Comparison of ENCODE assay signal across 8 cellular contexts in genomic region chr13:52449323-52450011, GRCh38. TPM values are rescaled to one million over a fixed set of nuclear protein-coding genes. Genes with fewer than 3 reads are reported as not detected.
DNase-seq lines count a peak whose midpoint lies in the region; ATAC-seq, FAIRE-seq and TF ChIP-seq lines count a peak whose summit lies in the region.

No MANE protein-coding gene starts in this region.

- no peaks in the 10 kb centered on the region for H3K27me3 ChIP-seq in endothelial cell of umbilical vein (ENCODE audit: control insufficient read depth in 2 of 2, insufficient read depth in 2 of 2, low read length in 2 of 2)
- H3K27me3 ChIP-seq in neutrophil: no peaks in the 10 kb centered on the region

- FAIRE-seq in endothelial cell of umbilical vein (lab: Jason Lieb, UNC): no peak

- H3K36me3 ChIP-seq in OCI-LY7 (ENCODE audit: insufficient read depth, low read length) (no peaks in the 10 kb centered on the region), endothelial cell of umbilical vein (ENCODE audit: control insufficient read depth in 2 of 2, extremely low read depth in 1 of 2, insufficient read depth in 2 of 2, low read length in 2 of 2) (peaks cover 0 to 5% of the 10 kb centered on the region in 2 experiments), neutrophil (no peaks in the 10 kb centered on the region)

- H3K9me3 ChIP-seq in OCI-LY7 (ENCODE audit: low read length) (no peaks in the 10 kb centered on the region), endothelial cell of umbilical vein (replicated peaks; ENCODE audit: control insufficient read depth, insufficient read depth, low read length) (no peaks in the 10 kb centered on the region), neutrophil (no peaks in the 10 kb centered on the region)

- peaks cover 21% of the 10 kb centered on the region; the same call in 1 of the 2 replicates for H3K79me2 ChIP-seq in OCI-LY7 (ENCODE audit: insufficient read depth, low read depth, low read length)
- peaks cover 42% of the 10 kb centered on the region for H3K79me2 ChIP-seq in endothelial cell of umbilical vein (ENCODE audit: control insufficient read depth, insufficient read depth, low read length)

- H2AFZ ChIP-seq in OCI-LY7 (ENCODE audit: low read length): peak overlapping the region; percentile 45
- H2AFZ ChIP-seq in endothelial cell of umbilical vein (ENCODE audit: low read depth, low read length): peak overlapping the region; percentile 78

- H3K4me1 ChIP-seq in OCI-LY7 (ENCODE audit: insufficient read depth, low read length, poor library complexity, severe bottlenecking): peaks cover 28% of the 10 kb centered on the region
- peaks cover 26% of the 10 kb centered on the region for H3K4me1 ChIP-seq in endothelial cell of umbilical vein (ENCODE audit: control insufficient read depth, extremely low read depth, insufficient read depth, low read length)
- peaks cover 26 to 30% of the 10 kb centered on the region in 2 experiments for H3K4me1 ChIP-seq in neutrophil (ENCODE audit: control insufficient read depth in 1 of 2, insufficient read depth in 1 of 2, low read depth in 1 of 2, low read length in 1 of 2)

- dilution Hi-C loops in endothelial cell of umbilical vein (cut with MboI; ENCODE audit: extremely low pct_ligation_motif_present, low sequenced_read_pairs): no loop called here

- intact Hi-C loops in OCI-LY7 (cut with micrococcal nuclease; ENCODE audit: unreplicated experiment): loop anchor here (1.0 to 10.0 kb wide), 5 partner anchors 106 to 997 kb away; partner anchors contain the start of genes INTS6 and NEK3
- intact Hi-C loops in endothelial cell of umbilical vein (cut with micrococcal nuclease): loop anchor here (1.0 to 10.0 kb wide), 10 partner anchors 11 to 645 kb away; partner anchors contain the start of genes DHRS12 and NEK3

- H4K20me1 ChIP-seq in OCI-LY7 (ENCODE audit: insufficient read depth, low read length): 0 out of 2 replicates have a peak, but pooled peaks cover 5% of the 10 kb centered on the region
- no peaks in the 10 kb centered on the region for H4K20me1 ChIP-seq in endothelial cell of umbilical vein (replicated peaks; ENCODE audit: control insufficient read depth, extremely low read depth, insufficient read depth, low read length)

- H3K9me2 ChIP-seq in OCI-LY7 (ENCODE audit: insufficient read depth, low read length): no peaks in the 10 kb centered on the region

- peak overlapping the region; percentile 75 for H3K4me3 ChIP-seq in OCI-LY7 (ENCODE audit: low read depth, low read length, poor library complexity, severe bottlenecking)
- peak overlapping the region; percentile 74 to 99 (median 98) for H3K4me3 ChIP-seq in endothelial cell of umbilical vein (replicated peaks in 1 of 3; ENCODE audit: insufficient read depth in 1 of 3, low read depth in 1 of 3, low read length in 3 of 3)
- peak overlapping the region; percentile 79 to 90 for H3K4me3 ChIP-seq in neutrophil (ENCODE audit: low read depth in 1 of 2, low read length in 1 of 2)

- TF ChIP-seq POLR2A in endothelial cell of umbilical vein (IDR thresholded peaks at IDR 0.05; ENCODE audit: low read depth, low read length): no peak

- H3K9ac ChIP-seq in endothelial cell of umbilical vein (replicated peaks; ENCODE audit: extremely low read depth, insufficient read depth, low read length): peak overlapping the region; percentile 99

- no peaks in the 10 kb centered on the region for H3K9me1 ChIP-seq in endothelial cell of umbilical vein (replicated peaks; ENCODE audit: control insufficient read depth, extremely low read depth, insufficient read depth, low read length)

- peak overlapping the region; percentile 93 for H3K4me2 ChIP-seq in OCI-LY7 (ENCODE audit: low read length)
- peak overlapping the region; percentile 99 for H3K4me2 ChIP-seq in endothelial cell of umbilical vein (ENCODE audit: insufficient read depth, low read length)

- DNase-seq in NCI-H146 treated with DMSO at 0.1 percent for 48 hours (lab: John Stamatoyannopoulos, UW; ENCODE audit: unreplicated experiment) (peak; percentile 72), NCI-H146 (lab: John Stamatoyannopoulos, UW) (no peak), OCI-LY7 (ENCODE audit: low spot score) (peak; percentile 14), endothelial cell of umbilical vein (ENCODE audit: low read depth, low spot score) (peak; percentile 56)
- DNase-seq in activated CD8-positive, alpha-beta memory T cell treated with anti-CD3 and anti-CD28 coated beads, Interleukin-2, amount 50 U/mL, for 4 hours: no peak
- DNase-seq in activated effector memory CD4-positive, alpha-beta T cell treated with anti-CD3 and anti-CD28 coated beads, Interleukin-2, amount 50 U/mL, for 16 hours: no peak

- H3K27ac ChIP-seq in OCI-LY7 (ENCODE audit: low read depth, low read length, poor library complexity, severe bottlenecking) (no peak overlapping the region), endothelial cell of umbilical vein (ENCODE audit: insufficient read depth, low read depth, low read length) (peak overlapping the region; percentile 94), neutrophil (peak overlapping the region; percentile 90)

- CTCF ChIA-PET in OCI-LY7 (lab: Charles Lee; ENCODE audit: unreplicated experiment) (no interaction called here), endothelial cell of umbilical vein (lab: Charles Lee) (interaction anchor here (0.9 to 5.4 kb wide), 18 partner anchors 10 to 634 kb away, joined by 3 to 210 read pairs (median 12); partner anchors contain the start of gene THSD1)

- POLR2A ChIA-PET in OCI-LY7 (lab: Charles Lee) (no interaction called here), endothelial cell of umbilical vein (lab: Charles Lee) (interaction anchor here (0.9 to 4.0 kb wide), 4 partner anchors 21 to 100 kb away, joined by 3 to 16 read pairs (median 6); partner anchors contain the start of gene THSD1)

- TF ChIP-seq CTCF in OCI-LY7 (conservative IDR thresholded peaks at IDR 0.05; ENCODE audit: low read length): no peak
- no peak for TF ChIP-seq CTCF in endothelial cell of umbilical vein (IDR thresholded peaks at IDR 0.05; ENCODE audit: extremely low read depth in 1 of 2, insufficient read depth in 1 of 2, low read depth in 1 of 2, low read length in 2 of 2)
- no peak for TF ChIP-seq CTCF in neutrophil (IDR thresholded peaks at IDR 0.05)

- no peak for ATAC-seq in GM19463 (IDR thresholded peaks at IDR 0.05; ENCODE audit: unreplicated experiment)

- TSS peak; percentile 67 for BruUV-seq in OCI-LY7 (replicated peaks; lab: Mats Ljungman, UMichigan)
- BruUV-seq in endothelial cell of umbilical vein (replicated peaks; lab: Mats Ljungman, UMichigan): TSS peak; percentile 30

TF ChIP-seq in endothelial cell of umbilical vein, 7 proteins besides CTCF, POLR2A, EP300 and RAD21:
- TF ChIP-seq GATA2 (IDR thresholded peaks at IDR 0.05; ENCODE audit: insufficient read depth, insufficient read length, low read depth, low read length) (no peak), JUN (IDR thresholded peaks at IDR 0.05; ENCODE audit: borderline replicate concordance, insufficient read depth, insufficient read length, low read depth) (no peak), POLR2AphosphoS5 (IDR thresholded peaks at IDR 0.05; ENCODE audit: insufficient read depth, low read depth, low read length) (no peak), MAX (IDR thresholded peaks at IDR 0.05; ENCODE audit: insufficient read depth, insufficient read length) (no peak), MYC (IDR thresholded peaks at IDR 0.05; ENCODE audit: low read depth, low read length) (no peak), FOS (IDR thresholded peaks at IDR 0.05; ENCODE audit: borderline replicate concordance, insufficient read depth, low read length) (no peak), EZH2 (IDR thresholded peaks at IDR 0.05; ENCODE audit: borderline replicate concordance, low read depth, low read length, severe bottlenecking) (no peak)
TF ChIP-seq in endothelial cell of umbilical vein: peak in this region for 0.

RNA-seq across cellular contexts. Expression of gene VPS36, which starts 1.0 kb away (rescaled TPM):
- total RNA-seq in OCI-LY7 (2014; rRNA removed; shearing (Covaris generic)): 26.5 and 35.9 TPM in 2 replicates
- total RNA-seq in OCI-LY7 (2022) (30.6 and 34.5 TPM in 2 replicates), endothelial cell of umbilical vein (30.4 and 32.3 TPM in 2 replicates)
- 13.0 and 14.3 TPM in 2 replicates for polyA plus RNA-seq in endothelial cell of umbilical vein
- polyA plus RNA-seq in endothelial cell of umbilical vein (2011; cell fraction: cytosol; rRNA removed): 8.3 and 8.5 TPM in 2 replicates
- polyA plus RNA-seq in endothelial cell of umbilical vein (2011; cell fraction: nucleus; rRNA removed): 39.2 and 59.9 TPM in 2 replicates
- 20.9 and 22.8 TPM in 2 replicates for polyA plus RNA-seq in endothelial cell of umbilical vein (2012)
- 17.7 and 18.5 TPM in 2 replicates for polyA minus RNA-seq in endothelial cell of umbilical vein
- polyA minus RNA-seq in endothelial cell of umbilical vein (2011; cell fraction: cytosol; rRNA and poly(A)+ RNA removed): 8.0 TPM
- polyA minus RNA-seq in endothelial cell of umbilical vein (2011; cell fraction: nucleus; rRNA and poly(A)+ RNA removed): 31.7 and 37.1 TPM in 2 replicates

RNA-seq across cellular contexts. Expression of gene CKAP2, which starts 5.8 kb away (rescaled TPM):
- total RNA-seq in OCI-LY7 (2014; rRNA removed; shearing (Covaris generic)): 66.5 and 70.8 TPM in 2 replicates
- 94.9 and 123 TPM in 2 replicates for total RNA-seq in OCI-LY7 (2022)
- 62.3 and 72.1 TPM in 2 replicates for total RNA-seq in endothelial cell of umbilical vein
- 6.1 and 9.2 TPM in 2 replicates for polyA plus RNA-seq in endothelial cell of umbilical vein
- polyA plus RNA-seq in endothelial cell of umbilical vein (2011; cell fraction: cytosol; rRNA removed): 17.0 and 18.0 TPM in 2 replicates
- polyA plus RNA-seq in endothelial cell of umbilical vein (2011; cell fraction: nucleus; rRNA removed): 17.3 and 19.4 TPM in 2 replicates
- polyA plus RNA-seq in endothelial cell of umbilical vein (2012): 32.8 and 60.0 TPM in 2 replicates
- 12.5 TPM in 2 replicates for polyA minus RNA-seq in endothelial cell of umbilical vein
- 24.0 TPM for polyA minus RNA-seq in endothelial cell of umbilical vein (2011; cell fraction: cytosol; rRNA and poly(A)+ RNA removed)
- 13.6 and 21.0 TPM in 2 replicates for polyA minus RNA-seq in endothelial cell of umbilical vein (2011; cell fraction: nucleus; rRNA and poly(A)+ RNA removed)

RNA-seq across cellular contexts. Expression of gene THSD1, which starts 43.5 kb away (rescaled TPM):
- total RNA-seq in OCI-LY7 (2014; rRNA removed; shearing (Covaris generic)): 0.28 and 0.49 TPM in 2 replicates
- not detected in 2 replicates for total RNA-seq in OCI-LY7 (2022)
- total RNA-seq in endothelial cell of umbilical vein: 25.2 and 25.4 TPM in 2 replicates
- 23.9 and 27.6 TPM in 2 replicates for polyA plus RNA-seq in endothelial cell of umbilical vein
- polyA plus RNA-seq in endothelial cell of umbilical vein (2011; cell fraction: cytosol; rRNA removed): 27.3 and 27.8 TPM in 2 replicates
- 34.2 and 36.1 TPM in 2 replicates for polyA plus RNA-seq in endothelial cell of umbilical vein (2011; cell fraction: nucleus; rRNA removed)
- polyA plus RNA-seq in endothelial cell of umbilical vein (2012): 18.3 and 23.2 TPM in 2 replicates
- polyA minus RNA-seq in endothelial cell of umbilical vein: 52.2 and 52.9 TPM in 2 replicates
- polyA minus RNA-seq in endothelial cell of umbilical vein (2011; cell fraction: cytosol; rRNA and poly(A)+ RNA removed): 1.4 TPM
- 26.7 and 27.0 TPM in 2 replicates for polyA minus RNA-seq in endothelial cell of umbilical vein (2011; cell fraction: nucleus; rRNA and poly(A)+ RNA removed)

Comparison
In these comparisons a context has a peak if more than half of its experiments do, and no peak if none do; other contexts are left out.
1. DNase-seq: peak in NCI-H146 treated with DMSO at 0.1 percent for 48 hours (single experiment), OCI-LY7 (single experiment) and endothelial cell of umbilical vein (single experiment); none in NCI-H146 (single experiment), activated CD8-positive, alpha-beta memory T cell treated with anti-CD3 and anti-CD28 coated beads, Interleukin-2, amount 50 U/mL, for 4 hours (single experiment) and activated effector memory CD4-positive, alpha-beta T cell treated with anti-CD3 and anti-CD28 coated beads, Interleukin-2, amount 50 U/mL, for 16 hours (single experiment).
2. RNA of gene THSD1, which starts 43.5 kb away (total RNA-seq): 25.2 to 25.4 TPM in endothelial cell of umbilical vein; 0.28 to 0.49 TPM in OCI-LY7; every median in the first group is over 10 times any median in the second.
3. Peak in every context shown above with its lines, with median percentiles within 50 percentile points of each other: H3K4me3 ChIP-seq.